ENCODE assay signal across 8 cellular contexts in genomic region chr5:119299615-119300310, GRCh38. TPM values are rescaled to one million over a fixed set of nuclear protein-coding genes. Genes with fewer than 3 reads are reported as not detected.
A peak's percentile ranks its signal among the peaks of the same experiment; 100 is the strongest.
DNase-seq lines count a peak whose midpoint lies in the region; ATAC-seq lines count a peak whose summit lies in the region.
"Not testable (repeated sequence)": the region's sequence is repeated elsewhere in the genome, so short reads cannot be mapped to it uniquely, and the experiment has no call there.

No MANE protein-coding gene starts in this region.

- H3K27ac Mint-ChIP-seq in CD8-positive, alpha-beta memory T cell: peak overlapping the region; percentile 98 to 100 (median 99)
- H3K27ac Mint-ChIP-seq in T-helper 1 cell treated with Interleukin-12 subunit alpha and Interleukin-12 subunit beta and Interleukin-4 antibody, amounts not matched to agents 30 μg/mL and 1 μg/mL, for 36 hours: peak overlapping the region; percentile 93
- peak overlapping the region; percentile 95 for H3K27ac Mint-ChIP-seq in activated CD4-positive, alpha-beta memory T cell treated with anti-CD3 and anti-CD28 coated beads for 36 hours
- peak overlapping the region; percentile 95 for H3K27ac Mint-ChIP-seq in activated T-helper 1 cell treated with anti-CD3 and anti-CD28 coated beads, Interleukin-12 subunit alpha, Interleukin-12 subunit beta, Interleukin-2, Interleukin-4 antibody, amounts not matched to agents 30 ng/mL and 10 ng/mL and 1 ng/mL, durations not matched to agents 14 hours and 24 hours and 36 hours
- H3K27ac Mint-ChIP-seq in natural killer cell treated with Interleukin-12 subunit alpha and Interleukin-12 subunit beta and Interleukin-15 and Interleukin-18, amount 100 ng/mL, for 72 hours: peak overlapping the region; percentile 19 to 74
- peak overlapping the region; percentile 73 for H3K27ac Mint-ChIP-seq in stimulated activated naive B cell treated with anti-CD40 and anti-IgM and Interleukin-4, amounts not matched to agents 10 μg/mL and 1 μg/mL and 100 μg/mL, for 72 hours

- peaks cover 0 to 15% (median 2%) of the 10 kb centered on the region in 5 donors for H3K9me3 Mint-ChIP-seq in CD8-positive, alpha-beta memory T cell
- peaks cover 15% of the 10 kb centered on the region for H3K9me3 Mint-ChIP-seq in T-helper 1 cell treated with Interleukin-12 subunit alpha and Interleukin-12 subunit beta and Interleukin-4 antibody, amounts not matched to agents 30 μg/mL and 1 μg/mL, for 36 hours
- not testable (repeated sequence) for H3K9me3 Mint-ChIP-seq in activated CD4-positive, alpha-beta memory T cell treated with anti-CD3 and anti-CD28 coated beads for 36 hours; activated T-helper 1 cell treated with anti-CD3 and anti-CD28 coated beads, Interleukin-12 subunit alpha, Interleukin-12 subunit beta, Interleukin-2, Interleukin-4 antibody, amounts not matched to agents 30 ng/mL and 10 ng/mL and 1 ng/mL, durations not matched to agents 14 hours and 24 hours and 36 hours; natural killer cell treated with Interleukin-12 subunit alpha and Interleukin-12 subunit beta and Interleukin-15 and Interleukin-18, amount 100 ng/mL, for 72 hours; stimulated activated naive B cell treated with anti-CD40 and anti-IgM and Interleukin-4, amounts not matched to agents 10 μg/mL and 1 μg/mL and 100 μg/mL, for 72 hours

- intact Hi-C loops in activated CD4-positive, alpha-beta memory T cell treated with anti-CD3 and anti-CD28 coated beads for 36 hours (cut with micrococcal nuclease): loop anchor here (1.0 kb wide), 5 partner anchors 9 to 220 kb away; no protein-coding TSS in a partner anchor
- intact Hi-C loops in activated T-helper 1 cell treated with anti-CD3 and anti-CD28 coated beads, Interleukin-12 subunit alpha, Interleukin-12 subunit beta, Interleukin-2, Interleukin-4 antibody, amounts not matched to agents 30 ng/mL and 10 ng/mL and 1 ng/mL, durations not matched to agents 14 hours and 24 hours and 36 hours (cut with micrococcal nuclease): loop anchor here (1.0 to 5.0 kb wide), 5 partner anchors 9 to 312 kb away; partner anchors contain the start of gene DTWD2

- H3K4me1 ChIP-seq in CD8-positive, alpha-beta memory T cell (ENCODE audit: insufficient read depth, low read length): peaks cover 50% of the 10 kb centered on the region

- H3K4me3 ChIP-seq in CD8-positive, alpha-beta memory T cell (ENCODE audit: low read length): peak overlapping the region; percentile 48

- peaks cover 64 to 67% (median 65%) of the 10 kb centered on the region in 3 donors for H3K4me1 Mint-ChIP-seq in CD8-positive, alpha-beta memory T cell
- H3K4me1 Mint-ChIP-seq in T-helper 1 cell treated with Interleukin-12 subunit alpha and Interleukin-12 subunit beta and Interleukin-4 antibody, amounts not matched to agents 30 μg/mL and 1 μg/mL, for 36 hours (ENCODE audit: low read depth): peaks cover 56% of the 10 kb centered on the region
- peaks cover 72% of the 10 kb centered on the region for H3K4me1 Mint-ChIP-seq in activated CD4-positive, alpha-beta memory T cell treated with anti-CD3 and anti-CD28 coated beads for 36 hours (ENCODE audit: low read depth)
- peaks cover 55% of the 10 kb centered on the region for H3K4me1 Mint-ChIP-seq in activated T-helper 1 cell treated with anti-CD3 and anti-CD28 coated beads, Interleukin-12 subunit alpha, Interleukin-12 subunit beta, Interleukin-2, Interleukin-4 antibody, amounts not matched to agents 30 ng/mL and 10 ng/mL and 1 ng/mL, durations not matched to agents 14 hours and 24 hours and 36 hours (ENCODE audit: low read depth)
- H3K4me1 Mint-ChIP-seq in natural killer cell treated with Interleukin-12 subunit alpha and Interleukin-12 subunit beta and Interleukin-15 and Interleukin-18, amount 100 ng/mL, for 72 hours (ENCODE audit: low read depth in 2 of 2): peaks cover 55 to 74% of the 10 kb centered on the region in 2 donors
- peaks cover 45 to 56% of the 10 kb centered on the region in 2 donors for H3K4me1 Mint-ChIP-seq in stimulated activated naive B cell treated with anti-CD40 and anti-IgM and Interleukin-4, amounts not matched to agents 10 μg/mL and 1 μg/mL and 100 μg/mL, for 72 hours

- CTCF ChIA-PET in CD8-positive, alpha-beta memory T cell (lab: Charles Lee): interaction anchor here (0.9 to 2.6 kb wide), 14 partner anchors 10 to 312 kb away, joined by 3 to 9 read pairs (median 4); partner anchors contain the start of gene DTWD2
- CTCF ChIA-PET in activated CD4-positive, alpha-beta memory T cell treated with anti-CD3 and anti-CD28 coated beads for 36 hours (lab: Charles Lee): interaction anchor here (0.7 to 2.4 kb wide), 7 partner anchors 9 to 312 kb away, joined by 3 to 8 read pairs (median 3); no protein-coding TSS in a partner anchor

- not testable (repeated sequence) for H3K27me3 ChIP-seq in CD8-positive, alpha-beta memory T cell (ENCODE audit: insufficient read depth, low read length, poor library complexity, severe bottlenecking)

- peak overlapping the region; percentile 91 to 99 (median 93) for H3K4me3 Mint-ChIP-seq in CD8-positive, alpha-beta memory T cell
- H3K4me3 Mint-ChIP-seq in T-helper 1 cell treated with Interleukin-12 subunit alpha and Interleukin-12 subunit beta and Interleukin-4 antibody, amounts not matched to agents 30 μg/mL and 1 μg/mL, for 36 hours: peak overlapping the region; percentile 89
- peak overlapping the region; percentile 84 for H3K4me3 Mint-ChIP-seq in activated CD4-positive, alpha-beta memory T cell treated with anti-CD3 and anti-CD28 coated beads for 36 hours
- peak overlapping the region; percentile 84 for H3K4me3 Mint-ChIP-seq in activated T-helper 1 cell treated with anti-CD3 and anti-CD28 coated beads, Interleukin-12 subunit alpha, Interleukin-12 subunit beta, Interleukin-2, Interleukin-4 antibody, amounts not matched to agents 30 ng/mL and 10 ng/mL and 1 ng/mL, durations not matched to agents 14 hours and 24 hours and 36 hours
- peak overlapping the region; percentile 78 for H3K4me3 Mint-ChIP-seq in natural killer cell treated with Interleukin-12 subunit alpha and Interleukin-12 subunit beta and Interleukin-15 and Interleukin-18, amount 100 ng/mL, for 72 hours
- not testable (repeated sequence) for H3K4me3 Mint-ChIP-seq in stimulated activated naive B cell treated with anti-CD40 and anti-IgM and Interleukin-4, amounts not matched to agents 10 μg/mL and 1 μg/mL and 100 μg/mL, for 72 hours

- H3K9me3 ChIP-seq in CD8-positive, alpha-beta memory T cell (ENCODE audit: low read length): not testable (repeated sequence)

- not testable (repeated sequence) for ATAC-seq in natural killer cell treated with Interleukin-12 subunit alpha and Interleukin-12 subunit beta and Interleukin-15 and Interleukin-18, amount 100 ng/mL, for 72 hours; stimulated activated naive B cell treated with anti-CD40 and anti-IgM and Interleukin-4, amounts not matched to agents 10 μg/mL and 1 μg/mL and 100 μg/mL, for 72 hours (replicated peaks)

- peak; percentile 74 to 92 (median 84) for DNase-seq in CD8-positive, alpha-beta memory T cell
- DNase-seq in activated CD4-positive, alpha-beta memory T cell treated with anti-CD3 and anti-CD28 coated beads for 36 hours: peak; percentile 95
- DNase-seq in activated T-helper 1 cell treated with anti-CD3 and anti-CD28 coated beads, Interleukin-12 subunit alpha, Interleukin-12 subunit beta, Interleukin-2, Interleukin-4 antibody, amounts not matched to agents 30 ng/mL and 10 ng/mL and 1 ng/mL, durations not matched to agents 14 hours and 24 hours and 36 hours (ENCODE audit: low spot score): peak; percentile 79
- DNase-seq in central memory CD4-positive, alpha-beta T cell: peak; percentile 90
- not testable (repeated sequence) for DNase-seq in natural killer cell treated with Interleukin-12 subunit alpha and Interleukin-12 subunit beta and Interleukin-15 and Interleukin-18, amount 100 ng/mL, for 72 hours (ENCODE audit: low spot score); stimulated activated naive B cell treated with anti-CD40 and anti-IgM and Interleukin-4, amounts not matched to agents 10 μg/mL and 1 μg/mL and 100 μg/mL, for 72 hours
- peak; percentile 74 to 78 (median 75) for DNase-seq in stimulated activated CD4-positive, alpha-beta T cell treated with anti-CD3 and anti-CD28 coated beads, TNF-alpha, amount 100 ng/mL, for 1 hour (ENCODE audit: low read depth in 3 of 3, low spot score in 1 of 3)

- H3K27ac ChIP-seq in CD8-positive, alpha-beta memory T cell (ENCODE audit: low read depth, low read length): peak overlapping the region; percentile 54

- not testable (repeated sequence) for H3K27me3 Mint-ChIP-seq in CD8-positive, alpha-beta memory T cell; T-helper 1 cell treated with Interleukin-12 subunit alpha and Interleukin-12 subunit beta and Interleukin-4 antibody, amounts not matched to agents 30 μg/mL and 1 μg/mL, for 36 hours (ENCODE audit: low read depth); activated CD4-positive, alpha-beta memory T cell treated with anti-CD3 and anti-CD28 coated beads for 36 hours; activated T-helper 1 cell treated with anti-CD3 and anti-CD28 coated beads, Interleukin-12 subunit alpha, Interleukin-12 subunit beta, Interleukin-2, Interleukin-4 antibody, amounts not matched to agents 30 ng/mL and 10 ng/mL and 1 ng/mL, durations not matched to agents 14 hours and 24 hours and 36 hours (ENCODE audit: insufficient read depth); natural killer cell treated with Interleukin-12 subunit alpha and Interleukin-12 subunit beta and Interleukin-15 and Interleukin-18, amount 100 ng/mL, for 72 hours; stimulated activated naive B cell treated with anti-CD40 and anti-IgM and Interleukin-4, amounts not matched to agents 10 μg/mL and 1 μg/mL and 100 μg/mL, for 72 hours

- POLR2A ChIA-PET in CD8-positive, alpha-beta memory T cell (lab: Charles Lee): interaction anchor here (0.8 to 1.7 kb wide), 10 partner anchors 9 to 47 kb away, joined by 3 to 5 read pairs (median 4); no protein-coding TSS in a partner anchor
- POLR2A ChIA-PET in activated CD4-positive, alpha-beta memory T cell treated with anti-CD3 and anti-CD28 coated beads for 36 hours (lab: Charles Lee): interaction anchor here (0.9 to 2.4 kb wide), 9 partner anchors 9 to 100 kb away, joined by 3 to 10 read pairs (median 3); partner anchors contain the start of gene TNFAIP8

- not testable (repeated sequence) for H3K36me3 ChIP-seq in CD8-positive, alpha-beta memory T cell (ENCODE audit: insufficient read depth, low read length)

- H3K36me3 Mint-ChIP-seq in CD8-positive, alpha-beta memory T cell: peaks cover 3 to 17% (median 3%) of the 10 kb centered on the region in 3 donors
- peaks cover 44% of the 10 kb centered on the region for H3K36me3 Mint-ChIP-seq in T-helper 1 cell treated with Interleukin-12 subunit alpha and Interleukin-12 subunit beta and Interleukin-4 antibody, amounts not matched to agents 30 μg/mL and 1 μg/mL, for 36 hours (ENCODE audit: low read depth)
- H3K36me3 Mint-ChIP-seq in activated CD4-positive, alpha-beta memory T cell treated with anti-CD3 and anti-CD28 coated beads for 36 hours: peaks cover 14% of the 10 kb centered on the region
- peaks cover 34% of the 10 kb centered on the region for H3K36me3 Mint-ChIP-seq in activated T-helper 1 cell treated with anti-CD3 and anti-CD28 coated beads, Interleukin-12 subunit alpha, Interleukin-12 subunit beta, Interleukin-2, Interleukin-4 antibody, amounts not matched to agents 30 ng/mL and 10 ng/mL and 1 ng/mL, durations not matched to agents 14 hours and 24 hours and 36 hours (ENCODE audit: low read depth)
- H3K36me3 Mint-ChIP-seq in natural killer cell treated with Interleukin-12 subunit alpha and Interleukin-12 subunit beta and Interleukin-15 and Interleukin-18, amount 100 ng/mL, for 72 hours: not testable (repeated sequence)
- peaks cover 9 to 15% of the 10 kb centered on the region in 2 donors for H3K36me3 Mint-ChIP-seq in stimulated activated naive B cell treated with anti-CD40 and anti-IgM and Interleukin-4, amounts not matched to agents 10 μg/mL and 1 μg/mL and 100 μg/mL, for 72 hours

RNA-seq across cellular contexts. Expression of gene TNFAIP8, which starts 56.1 kb away (rescaled TPM):
- 100 to 1,000 TPM; 295 to 311 TPM for total RNA-seq in CD8-positive, alpha-beta memory T cell
- 207 TPM for polyA plus RNA-seq in CD8-positive, alpha-beta memory T cell
- total RNA-seq in activated CD4-positive, alpha-beta memory T cell treated with anti-CD3 and anti-CD28 coated beads for 36 hours: 100 to 1,000 TPM; 153 to 159 TPM
- 214 and 219 TPM in 2 replicates for total RNA-seq in activated T-helper 1 cell treated with anti-CD3 and anti-CD28 coated beads, Interleukin-12 subunit alpha, Interleukin-12 subunit beta, Interleukin-2, Interleukin-4 antibody, amounts not matched to agents 30 ng/mL and 10 ng/mL and 1 ng/mL, durations not matched to agents 14 hours and 24 hours and 36 hours
- total RNA-seq in natural killer cell treated with Interleukin-12 subunit alpha and Interleukin-12 subunit beta and Interleukin-15 and Interleukin-18, amount 100 ng/mL, for 72 hours: 100 to 1,000 TPM; 131 to 333 TPM

Comparison
In these comparisons a context has a peak if more than half of its experiments do, and no peak if none do; other contexts are left out.
1. H3K27ac Mint-ChIP-seq: peak in every context shown above with its lines; median percentile 99 in CD8-positive, alpha-beta memory T cell; 95 in activated CD4-positive, alpha-beta memory T cell treated with anti-CD3 and anti-CD28 coated beads for 36 hours; 95 in activated T-helper 1 cell treated with anti-CD3 and anti-CD28 coated beads, Interleukin-12 subunit alpha, Interleukin-12 subunit beta, Interleukin-2, Interleukin-4 antibody, amounts not matched to agents 30 ng/mL and 10 ng/mL and 1 ng/mL, durations not matched to agents 14 hours and 24 hours and 36 hours; 93 in T-helper 1 cell treated with Interleukin-12 subunit alpha and Interleukin-12 subunit beta and Interleukin-4 antibody, amounts not matched to agents 30 μg/mL and 1 μg/mL, for 36 hours; 73 in stimulated activated naive B cell treated with anti-CD40 and anti-IgM and Interleukin-4, amounts not matched to agents 10 μg/mL and 1 μg/mL and 100 μg/mL, for 72 hours; 46 in natural killer cell treated with Interleukin-12 subunit alpha and Interleukin-12 subunit beta and Interleukin-15 and Interleukin-18, amount 100 ng/mL, for 72 hours.